Comparison of ENCODE assay signal across 8 cellular contexts in the genomic region with DNA sequence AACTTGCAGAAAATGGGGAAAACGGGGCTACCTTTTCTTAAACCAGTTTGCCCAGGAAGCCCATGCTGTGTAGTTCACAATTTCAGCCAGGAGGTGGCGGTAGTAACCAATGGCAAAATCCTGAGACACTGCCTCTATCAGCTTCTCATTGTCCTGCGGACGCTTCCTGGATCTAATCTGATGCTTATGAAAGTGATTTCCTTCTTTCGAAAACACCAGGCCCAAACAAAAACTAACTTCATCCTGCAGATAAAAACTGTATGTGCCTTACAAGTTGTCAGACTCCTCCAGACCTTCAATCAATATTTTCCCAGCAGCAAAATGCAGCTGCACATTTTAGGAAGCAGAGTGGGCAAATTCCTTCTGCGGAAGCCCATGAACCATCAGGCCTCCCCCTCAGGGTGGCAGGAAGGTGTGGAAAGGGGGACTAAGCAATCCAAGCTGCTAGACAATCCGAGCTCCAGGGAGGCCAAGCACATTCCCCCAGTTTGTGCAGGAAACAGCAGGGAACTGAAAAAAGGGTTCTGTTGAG.
A peak's percentile ranks its signal among the peaks of the same experiment; 100 is the strongest.
DNase-seq lines count a peak whose midpoint lies in the region; ATAC-seq and TF ChIP-seq lines count a peak whose summit lies in the region.

No MANE protein-coding gene starts in this region.

- no peak overlapping the region for H3K9ac ChIP-seq in OCI-LY1 (ENCODE audit: low read length)

- ATAC-seq in natural killer cell, result peak; percentile 90 to 96 (median 91)
- no peak for ATAC-seq in HG03457 (IDR thresholded peaks at IDR 0.05; ENCODE audit: unreplicated experiment)

- H3F3A ChIP-seq in OCI-LY1 (ENCODE audit: insufficient read depth, low read length), result no peaks in the 10 kb centered on the region

- no peak overlapping the region for H2AFZ ChIP-seq in OCI-LY1 (ENCODE audit: low read length)

- H3K9me2 ChIP-seq in OCI-LY1 (ENCODE audit: low read depth, low read length), result no peaks in the 10 kb centered on the region

- no peaks in the 10 kb centered on the region for H3K9me3 ChIP-seq in OCI-LY1 (ENCODE audit: low read length)
- H3K9me3 ChIP-seq in esophagus muscularis mucosa, result no peaks in the 10 kb centered on the region

- TF ChIP-seq POLR2A in esophagus muscularis mucosa (IDR thresholded peaks at IDR 0.05; ENCODE audit: low read depth), result no peak

- no peak for TF ChIP-seq EP300 in esophagus muscularis mucosa (IDR thresholded peaks at IDR 0.05)

- H3K4me1 ChIP-seq in OCI-LY1 (ENCODE audit: insufficient read depth, low read length, severe bottlenecking), result no peaks in the 10 kb centered on the region
- peaks cover 6 to 13% (median 7%) of the 10 kb centered on the region in 4 donors for H3K4me1 ChIP-seq in esophagus muscularis mucosa

- no peak overlapping the region for H3K4me3 Mint-ChIP-seq in natural killer cell

- no peak overlapping the region for H3K4me2 ChIP-seq in OCI-LY1 (ENCODE audit: low read length)

- H3K36me3 ChIP-seq in OCI-LY1 (ENCODE audit: insufficient read depth, low read length) (no peaks in the 10 kb centered on the region), esophagus muscularis mucosa (no peaks in the 10 kb centered on the region)

- intact Hi-C loops in esophagus muscularis mucosa (cut with DNase I), result loop anchor here (5.0 to 10.0 kb wide), 3 partner anchors 178 to 940 kb away; no protein-coding TSS in a partner anchor
- intact Hi-C loops in natural killer cell (cut with micrococcal nuclease), result loop anchor here (1.0 to 2.0 kb wide), 2 partner anchors 566 to 938 kb away; no protein-coding TSS in a partner anchor

- DNase-seq in HUDEP-2 (lab: John Stamatoyannopoulos, UW; ENCODE audit: unreplicated experiment in 76 of 76) (peak in 72 of 76 experiments; percentile 36 to 94 (median 80)), activated T-cell treated with anti-CD3 and anti-CD28 coated beads for 1 hour (ENCODE audit: low read depth) (peak; percentile 75), esophagus muscularis mucosa (ENCODE audit: extremely low spot score) (peak; percentile 98), natural killer cell (peak; percentile 71)
- DNase-seq in stimulated activated naive CD4-positive, alpha-beta T cell (lab: John Stamatoyannopoulos, UW), result peak; percentile 44 to 84 (median 62)

- no peaks in the 10 kb centered on the region for H3K9me3 Mint-ChIP-seq in natural killer cell

- no peaks in the 10 kb centered on the region for H3K27me3 Mint-ChIP-seq in natural killer cell (ENCODE audit: low read depth in 2 of 2)

- no peaks in the 10 kb centered on the region for H4K20me1 ChIP-seq in OCI-LY1 (ENCODE audit: insufficient read depth, low read length)

- no peaks in the 10 kb centered on the region for H3K36me3 Mint-ChIP-seq in natural killer cell

- H3K27me3 ChIP-seq in OCI-LY1 (ENCODE audit: insufficient read depth, low read length) (no peaks in the 10 kb centered on the region), esophagus muscularis mucosa (no peaks in the 10 kb centered on the region)

- H3K27ac ChIP-seq in OCI-LY1 (ENCODE audit: low read depth, low read length, poor library complexity, severe bottlenecking), result no peak overlapping the region
- peak overlapping the region in 3 of 4 donors; percentile 19 to 42 (median 27) for H3K27ac ChIP-seq in esophagus muscularis mucosa (replicated peaks in 1 of 4)

- H3K27ac Mint-ChIP-seq in natural killer cell, result no peak overlapping the region

- H3K79me2 ChIP-seq in OCI-LY1 (ENCODE audit: insufficient read depth, low read length), result no peaks in the 10 kb centered on the region

- TF ChIP-seq CTCF in GM12801 (IDR thresholded peaks at IDR 0.05; ENCODE audit: extremely low read depth, insufficient read length) (peak; percentile 88), OCI-LY1 (IDR thresholded peaks at IDR 0.05; ENCODE audit: low read length) (peak; percentile 91), esophagus muscularis mucosa (IDR thresholded peaks at IDR 0.05) (peak; percentile 95 to 99 (median 98)), natural killer cell (IDR thresholded peaks at IDR 0.05) (peak; percentile 90)

- no peak overlapping the region for H3K4me3 ChIP-seq in OCI-LY1 (ENCODE audit: low read depth, low read length, poor library complexity, severe bottlenecking)
- H3K4me3 ChIP-seq in esophagus muscularis mucosa, result no peak overlapping the region

- H3K4me1 Mint-ChIP-seq in natural killer cell, result peaks cover 6 to 7% of the 10 kb centered on the region in 2 donors

- 5% methylated on average over 6 of the region's 7 CpGs for whole genome bisulfite sequencing in esophagus muscularis mucosa
